In the genomic region with DNA sequence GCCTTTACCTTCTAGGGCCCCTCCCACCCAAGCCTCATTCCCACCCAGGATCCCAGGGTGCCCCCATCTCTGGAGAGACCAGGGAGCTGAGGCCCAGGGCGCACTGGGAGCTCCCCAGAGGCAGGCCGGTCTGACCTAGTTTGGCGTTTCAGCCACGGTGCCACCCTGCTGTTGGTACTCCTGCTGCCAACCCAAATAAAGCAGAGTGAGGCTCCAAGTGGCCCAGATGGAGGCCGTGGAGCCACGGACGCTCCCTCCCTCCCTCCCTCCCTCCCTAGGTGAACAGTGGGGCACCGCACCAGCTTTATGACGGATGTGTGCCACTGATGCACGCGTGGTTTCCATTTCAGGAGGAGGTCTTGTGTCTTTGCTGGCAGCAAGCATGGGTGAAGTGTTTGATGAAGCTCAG, we compare ENCODE assay signal across 8 cellular contexts. TPM values are rescaled to one million over a fixed set of nuclear protein-coding genes. Genes with fewer than 3 reads are reported as not detected.
DNase-seq lines count a peak whose midpoint lies in the region; ATAC-seq and TF ChIP-seq lines count a peak whose summit lies in the region.

No MANE protein-coding gene starts in this region.

- peak overlapping the region; percentile 74 to 97 (median 93) for H3K27ac Mint-ChIP-seq in CD4-positive, alpha-beta memory T cell
- H3K27ac Mint-ChIP-seq in T-helper 1 cell treated with Interleukin-12 subunit alpha and Interleukin-12 subunit beta and Interleukin-4 antibody, amounts not matched to agents 30 μg/mL and 1 μg/mL, for 36 hours: peak overlapping the region; percentile 87
- no peak overlapping the region for H3K27ac Mint-ChIP-seq in endodermal cell

- H3K9ac ChIP-seq in endodermal cell (ENCODE audit: extremely low read depth, low read length, poor library complexity, severe bottlenecking): no peak overlapping the region

- DNase-seq in CD4-positive, alpha-beta memory T cell: peak; percentile 32 to 61 (median 49)
- DNase-seq in endodermal cell (no peak), pons (ENCODE audit: low spot score) (peak; percentile 17), GM10266 (ENCODE audit: extremely low spot score) (no peak), SW 1271 (lab: John Stamatoyannopoulos, UW) (no peak)

- H3K4me3 ChIP-seq in CD4-positive, alpha-beta memory T cell (ENCODE audit: low read length in 2 of 2): no peak overlapping the region
- H3K4me3 ChIP-seq in endodermal cell (ENCODE audit: low read length): no peak overlapping the region

- peak overlapping the region; percentile 66 for H3K27ac ChIP-seq in CD4-positive, alpha-beta memory T cell (ENCODE audit: low read depth, low read length)
- no peak overlapping the region for H3K27ac ChIP-seq in endodermal cell (ENCODE audit: low read depth, low read length)

- no peaks in the 10 kb centered on the region for H3K9me3 Mint-ChIP-seq in CD4-positive, alpha-beta memory T cell
- H3K9me3 Mint-ChIP-seq in T-helper 1 cell treated with Interleukin-12 subunit alpha and Interleukin-12 subunit beta and Interleukin-4 antibody, amounts not matched to agents 30 μg/mL and 1 μg/mL, for 36 hours: no peaks in the 10 kb centered on the region
- no peaks in the 10 kb centered on the region for H3K9me3 Mint-ChIP-seq in endodermal cell

- no peaks in the 10 kb centered on the region for H3K27me3 ChIP-seq in CD4-positive, alpha-beta memory T cell (ENCODE audit: insufficient read depth, low read length)
- H3K27me3 ChIP-seq in endodermal cell (ENCODE audit: control insufficient read depth, insufficient read depth, low read length, poor library complexity, severe bottlenecking): no peaks in the 10 kb centered on the region

- 87 to 97% methylated on average over 8 to 11 of the region's 11 CpGs for WGBS in endodermal cell (ENCODE audit: insufficient coverage in 1 of 2, insufficient read length in 1 of 2), 2 experiments

- TF ChIP-seq CTCF in endodermal cell (conservative IDR thresholded peaks at IDR 0.05): no peak
- no peak for TF ChIP-seq CTCF in GM10266 (IDR thresholded peaks at IDR 0.05; ENCODE audit: control insufficient read depth, insufficient read depth, low read depth, missing control alignments)

- CTCF ChIA-PET in CD4-positive, alpha-beta memory T cell (lab: Charles Lee; ENCODE audit: partially characterized antibody): interaction anchor here (0.5 to 2.0 kb wide), 4 partner anchors 12 to 158 kb away, joined by 3 to 12 read pairs (median 4); no protein-coding TSS in a partner anchor

- intact Hi-C loops in CD4-positive, alpha-beta memory T cell (cut with micrococcal nuclease): loop anchor here (5.0 kb wide), 1 partner anchor 557 kb away; the partner anchor contains the start of gene BNIP3

- peaks cover 3% of the 10 kb centered on the region in 2 donors for H3K36me3 Mint-ChIP-seq in CD4-positive, alpha-beta memory T cell
- H3K36me3 Mint-ChIP-seq in T-helper 1 cell treated with Interleukin-12 subunit alpha and Interleukin-12 subunit beta and Interleukin-4 antibody, amounts not matched to agents 30 μg/mL and 1 μg/mL, for 36 hours (ENCODE audit: low read depth): peaks cover 16% of the 10 kb centered on the region
- H3K36me3 Mint-ChIP-seq in endodermal cell (ENCODE audit: low read depth): peaks cover 3% of the 10 kb centered on the region

- H3K27me3 Mint-ChIP-seq in CD4-positive, alpha-beta memory T cell: no peaks in the 10 kb centered on the region
- peaks cover 13% of the 10 kb centered on the region for H3K27me3 Mint-ChIP-seq in T-helper 1 cell treated with Interleukin-12 subunit alpha and Interleukin-12 subunit beta and Interleukin-4 antibody, amounts not matched to agents 30 μg/mL and 1 μg/mL, for 36 hours (ENCODE audit: low read depth)
- H3K27me3 Mint-ChIP-seq in endodermal cell (ENCODE audit: insufficient read depth): peaks cover 12% of the 10 kb centered on the region

- H3K36me3 ChIP-seq in CD4-positive, alpha-beta memory T cell (ENCODE audit: insufficient read depth, low read length): no peaks in the 10 kb centered on the region
- no peaks in the 10 kb centered on the region for H3K36me3 ChIP-seq in endodermal cell (ENCODE audit: control insufficient read depth, insufficient read depth, low read length)

- peaks cover 50% of the 10 kb centered on the region for H3K4me1 ChIP-seq in CD4-positive, alpha-beta memory T cell (ENCODE audit: insufficient read depth, low read length)
- peaks cover 2% of the 10 kb centered on the region for H3K4me1 ChIP-seq in endodermal cell (ENCODE audit: control insufficient read depth, insufficient read depth, low read length)

- peaks cover 31 to 73% (median 52%) of the 10 kb centered on the region in 4 donors for H3K4me1 Mint-ChIP-seq in CD4-positive, alpha-beta memory T cell
- peaks cover 57% of the 10 kb centered on the region for H3K4me1 Mint-ChIP-seq in T-helper 1 cell treated with Interleukin-12 subunit alpha and Interleukin-12 subunit beta and Interleukin-4 antibody, amounts not matched to agents 30 μg/mL and 1 μg/mL, for 36 hours (ENCODE audit: low read depth)
- peaks cover 36% of the 10 kb centered on the region for H3K4me1 Mint-ChIP-seq in endodermal cell

- POLR2A ChIA-PET in CD4-positive, alpha-beta memory T cell (lab: Charles Lee; ENCODE audit: partially characterized antibody): interaction anchor here (1.4 to 2.2 kb wide), 4 partner anchors 12 to 54 kb away, joined by 3 to 7 read pairs (median 6); no protein-coding TSS in a partner anchor

- no peaks in the 10 kb centered on the region for H3K9me3 ChIP-seq in CD4-positive, alpha-beta memory T cell (ENCODE audit: control insufficient read depth in 1 of 2, low read length in 2 of 2)
- H3K9me3 ChIP-seq in endodermal cell (ENCODE audit: control insufficient read depth, low read length): no peaks in the 10 kb centered on the region

- no peak for ATAC-seq in GM18909 (IDR thresholded peaks at IDR 0.05; ENCODE audit: poor library complexity, unreplicated experiment)
- no peak for ATAC-seq in GM18519 (IDR thresholded peaks at IDR 0.05; ENCODE audit: low FRiP score, unreplicated experiment)

- H3K4me3 Mint-ChIP-seq in CD4-positive, alpha-beta memory T cell: peak overlapping the region; percentile 66 to 92 (median 87)
- peak overlapping the region; percentile 92 for H3K4me3 Mint-ChIP-seq in T-helper 1 cell treated with Interleukin-12 subunit alpha and Interleukin-12 subunit beta and Interleukin-4 antibody, amounts not matched to agents 30 μg/mL and 1 μg/mL, for 36 hours
- peak overlapping the region; percentile 79 for H3K4me3 Mint-ChIP-seq in endodermal cell

RNA-seq across cellular contexts. Expression of gene INPP5A, which starts 1.8 kb away (rescaled TPM):
- 10 to 100 TPM; 18.9 to 19.3 TPM for total RNA-seq in CD4-positive, alpha-beta memory T cell
- 1 to 10 TPM in 1 of 2 donors, under 1 TPM in 1; 0.61 to 2.7 TPM for polyA plus RNA-seq in CD4-positive, alpha-beta memory T cell
- total RNA-seq in endodermal cell: 10 to 100 TPM; 20.7 to 26.7 TPM
- polyA plus RNA-seq in endodermal cell (2013, experiment 1 of 2): 21.7 TPM
- 20.9 TPM for polyA plus RNA-seq in endodermal cell (2013, experiment 2 of 2)

Comparison
In these comparisons a context has a peak if more than half of its experiments do, and no peak if none do; other contexts are left out.
1. DNase-seq: peak in CD4-positive, alpha-beta memory T cell (5 of 5) and pons (single experiment); none in endodermal cell (single experiment), GM10266 (single experiment) and SW 1271 (0 of 2).
2. Peak in every context shown above with its lines, with median percentiles within 50 percentile points of each other: H3K4me3 Mint-ChIP-seq.